ENCODE assay signal across 8 cellular contexts in the genomic region with DNA sequence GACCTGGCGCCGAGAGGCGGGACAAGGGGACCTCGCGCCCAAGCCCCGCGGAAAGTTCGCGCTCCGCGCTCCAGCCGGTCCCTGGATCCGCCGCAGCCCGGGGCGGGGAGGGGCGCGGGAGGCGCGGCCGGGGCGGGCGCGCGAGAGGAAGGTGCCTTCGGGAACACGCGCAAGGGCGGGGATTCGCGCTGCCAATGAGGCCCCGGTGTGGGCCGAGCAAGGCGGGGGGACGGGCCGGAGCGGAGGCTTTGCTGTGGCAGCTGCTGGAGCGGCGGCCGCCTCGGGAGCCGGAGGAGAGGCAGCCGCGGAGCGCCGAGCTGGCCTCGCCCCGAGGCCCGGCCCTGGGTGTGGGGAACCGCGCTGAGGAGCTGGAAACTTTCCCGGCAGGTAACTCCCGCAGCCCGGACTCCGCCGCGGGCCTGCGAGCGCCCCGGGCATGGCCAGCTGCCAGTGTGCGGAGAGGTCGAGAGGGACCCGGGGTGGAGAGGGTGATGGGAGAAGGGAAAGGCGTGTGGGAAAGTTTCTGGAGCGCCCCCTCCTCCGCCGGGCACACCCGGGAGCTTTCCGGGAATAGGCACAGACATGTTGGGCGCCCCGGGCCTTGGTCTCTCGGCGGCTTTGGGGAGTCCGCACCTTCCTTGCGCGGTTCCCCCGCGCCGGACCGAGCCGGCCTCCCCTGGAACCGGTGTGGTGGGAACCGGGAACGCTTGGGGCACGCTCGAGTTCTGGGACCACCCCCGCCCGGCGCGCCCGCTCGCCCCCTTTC. TPM values are rescaled to one million over a fixed set of nuclear protein-coding genes. Genes with fewer than 3 reads are reported as not detected.
DNase-seq lines count a peak whose midpoint lies in the region; ATAC-seq lines count a peak whose summit lies in the region.

A gene (plus strand): TSS at position 245 of the 766 bp plus-strand sequence. CDS start 97,271 bp downstream, outside the sequence.

- peak within 1 kb of the TSS; percentile 72 for H3K4me3 Mint-ChIP-seq in activated T-cell treated with anti-CD3 and anti-CD28 coated beads, Interleukin-2, amount 50 U/mL, for 4 hours

- H3K9me3 Mint-ChIP-seq in activated T-cell treated with anti-CD3 and anti-CD28 coated beads, Interleukin-2, amount 50 U/mL, for 4 hours, result no peaks in the 10 kb centered on the region

- H3K9me3 ChIP-seq in mucosa of rectum (ENCODE audit: control insufficient read depth in 2 of 2, low read length in 2 of 2), result no peaks in the 10 kb centered on the region

- peaks cover 3 to 27% of the 10 kb centered on the region in 2 donors for H3K4me1 ChIP-seq in mucosa of rectum (ENCODE audit: control insufficient read depth in 2 of 2, insufficient read depth in 2 of 2, low read length in 2 of 2)

- peaks cover 17% of the 10 kb centered on the region for H3K4me1 Mint-ChIP-seq in activated T-cell treated with anti-CD3 and anti-CD28 coated beads, Interleukin-2, amount 50 U/mL, for 4 hours (ENCODE audit: low read depth)

- peak; percentile 91 for ATAC-seq in GM21381 (IDR thresholded peaks at IDR 0.05; ENCODE audit: unreplicated experiment)
- ATAC-seq in activated T-cell treated with anti-CD3 and anti-CD28 coated beads, Interleukin-2, amount 50 U/mL, for 4 hours, result peak; percentile 90 to 91
- ATAC-seq in esophagus mucosa, result peak; percentile 96

- H3K27me3 ChIP-seq in mucosa of rectum (ENCODE audit: control insufficient read depth in 2 of 2, insufficient read depth in 2 of 2, low read length in 2 of 2), result no peaks in the 10 kb centered on the region

- H3K27ac ChIP-seq in mucosa of rectum (ENCODE audit: low read depth in 2 of 2, low read length in 2 of 2), result peak within 1 kb of the TSS; percentile 89 to 90

- H3K36me3 Mint-ChIP-seq in activated T-cell treated with anti-CD3 and anti-CD28 coated beads, Interleukin-2, amount 50 U/mL, for 4 hours (ENCODE audit: insufficient read depth), result no peaks in the 10 kb centered on the region

- H3K36me3 ChIP-seq in mucosa of rectum (ENCODE audit: control insufficient read depth in 2 of 2, insufficient read depth in 2 of 2, low read length in 2 of 2), result no peaks in the 10 kb centered on the region

- peak within 1 kb of the TSS; percentile 86 to 88 for H3K9ac ChIP-seq in mucosa of rectum (ENCODE audit: low read depth in 1 of 2, low read length in 2 of 2)

- peak; percentile 90 for DNase-seq in D341Med (ENCODE audit: low spot score)
- peak; percentile 57 for DNase-seq in HS-5 (ENCODE audit: low read depth)
- DNase-seq in NOMO-1 treated with dmso at 0.1 percent for 144 hours (lab: John Stamatoyannopoulos, UW; ENCODE audit: unreplicated experiment), result peak; percentile 76
- DNase-seq in activated T-cell treated with anti-CD3 and anti-CD28 coated beads, Interleukin-2, amount 50 U/mL, for 4 hours, result peak; percentile 23
- peak; percentile 2 to 40 (median 17) for DNase-seq in stimulated activated naive CD4-positive, alpha-beta T cell (lab: John Stamatoyannopoulos, UW)

- H3K4me3 ChIP-seq in mucosa of rectum (ENCODE audit: low read length in 2 of 2), result peak within 1 kb of the TSS; percentile 88

- H3K27me3 Mint-ChIP-seq in activated T-cell treated with anti-CD3 and anti-CD28 coated beads, Interleukin-2, amount 50 U/mL, for 4 hours (ENCODE audit: low read depth), result peaks cover 43% of the 10 kb centered on the region

RNA-seq across cellular contexts. Expression of the gene that starts here (rescaled TPM):
- under 1 TPM; 0.33 to 0.40 (median 0.34) TPM for total RNA-seq in activated T-cell treated with anti-CD3 and anti-CD28 coated beads, Interleukin-2, amount 50 U/mL, for 4 hours
- 23.8 TPM for total RNA-seq in esophagus mucosa

Comparison
In these comparisons a context has a peak if more than half of its experiments do, and no peak if none do; other contexts are left out.
1. Peak in every context shown above with its lines: DNase-seq, ATAC-seq, H3K4me3 ChIP-seq and H3K27ac ChIP-seq.
2. RNA of the gene that starts here (total RNA-seq): 23.8 TPM in esophagus mucosa (single experiment); 0.33 to 0.40 TPM in activated T-cell treated with anti-CD3 and anti-CD28 coated beads, Interleukin-2, amount 50 U/mL, for 4 hours; every median in the first group is over 10 times any median in the second.
3. Peak in DNase-seq and ATAC-seq in activated T-cell treated with anti-CD3 and anti-CD28 coated beads, Interleukin-2, amount 50 U/mL, for 4 hours; RNA of the gene not detected or under 1 TPM.
4. DNase-seq: peak in every context shown above with its lines; median percentile 90 in D341Med; 76 in NOMO-1 treated with dmso at 0.1 percent for 144 hours; 57 in HS-5; 23 in activated T-cell treated with anti-CD3 and anti-CD28 coated beads, Interleukin-2, amount 50 U/mL, for 4 hours; 17 in stimulated activated naive CD4-positive, alpha-beta T cell.